In genomic region chr20:60283281-60283680, GRCh38 we compare ENCODE assay signal across 20 cellular contexts.
"Had no signal": no experiment of that assay in that cellular context is flagged by ENCODE, and none has a peak within 500 bp of the region (broad histone marks: within the 10 kb centered on the region; RNA-seq: fewer than 3 reads in every experiment).

No MANE protein-coding gene starts in this region.

- H3K4me1 ChIP-seq: body of pancreas, colonic mucosa, foreskin keratinocyte, right atrium auricular region, suprapubic skin had no signal

- FAIRE-seq: endothelial cell of umbilical vein had no signal

- H3K9me3 ChIP-seq: colonic mucosa, suprapubic skin had no signal

- ATAC-seq: activated T-cell treated with anti-CD3 and anti-CD28 coated beads, Interleukin-2, amount 50 U/mL, for 72 hours; body of pancreas; foreskin keratinocyte; stimulated activated naive CD8-positive, alpha-beta T cell treated with anti-CD3 and anti-CD28 coated beads, Interleukin-15, Interleukin-2, amounts not matched to agents 100 U/mL and 50 U/mL, for 24 hours had no signal

- H3K36me3 ChIP-seq: colonic mucosa, right atrium auricular region, suprapubic skin had no signal

- DNase-seq: activated CD4-positive, alpha-beta T cell treated with anti-CD3 and anti-CD28 coated beads, Interleukin-2, amount 10 ng/mL, durations not matched to agents 7 days and 5 days; activated CD4-positive, CD25-positive, alpha-beta regulatory T cell; activated CD8-positive, alpha-beta memory T cell treated with anti-CD3 and anti-CD28 coated beads, Interleukin-2, amount 50 U/mL, for 48 hours; activated gamma-delta T cell treated with Interleukin-2 at 50 U/mL for 16 hours; activated T-cell treated with anti-CD3 and anti-CD28 coated beads, Interleukin-2, amount 50 U/mL, for 72 hours; amniotic stem cell; body of pancreas; central memory CD4-positive, alpha-beta T cell; colonic mucosa; effector CD4-positive, alpha-beta T cell; foreskin keratinocyte; glutamatergic neuron; kidney glomerular epithelial cell; occipital lobe; stimulated activated naive CD8-positive, alpha-beta T cell treated with anti-CD3 and anti-CD28 coated beads, Interleukin-15, Interleukin-2, amounts not matched to agents 100 U/mL and 50 U/mL, for 24 hours; trophoblast cell had no signal

- H3K4me3 ChIP-seq: body of pancreas, colonic mucosa, right atrium auricular region, skin epidermis, suprapubic skin had no signal

- H3K27ac ChIP-seq: body of pancreas, colonic mucosa, foreskin keratinocyte, right atrium auricular region, skin epidermis, suprapubic skin had no signal

- H3K27me3 ChIP-seq: body of pancreas, colonic mucosa, foreskin keratinocyte, right atrium auricular region, suprapubic skin had no signal
